In genomic region chr11:96486890-96487633, GRCh38 we compare ENCODE assay signal across 2 cellular contexts.
TF ChIP-seq lines count a peak whose summit lies in the region.

No MANE protein-coding gene starts in this region.

TF ChIP-seq in H1, 55 proteins besides CTCF, POLR2A, EP300 and RAD21 (continued from another document):
- TF ChIP-seq, protein P1, sequence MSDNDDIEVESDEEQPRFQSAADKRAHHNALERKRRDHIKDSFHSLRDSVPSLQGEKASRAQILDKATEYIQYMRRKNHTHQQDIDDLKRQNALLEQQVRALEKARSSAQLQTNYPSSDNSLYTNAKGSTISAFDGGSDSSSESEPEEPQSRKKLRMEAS (IDR thresholded peaks at IDR 0.05): no peak
- TF ChIP-seq NANOG (IDR thresholded peaks at IDR 0.05; ENCODE audit: insufficient read depth, low read depth, low read length, poor library complexity, severe bottlenecking): no peak
- TF ChIP-seq, protein P2, sequence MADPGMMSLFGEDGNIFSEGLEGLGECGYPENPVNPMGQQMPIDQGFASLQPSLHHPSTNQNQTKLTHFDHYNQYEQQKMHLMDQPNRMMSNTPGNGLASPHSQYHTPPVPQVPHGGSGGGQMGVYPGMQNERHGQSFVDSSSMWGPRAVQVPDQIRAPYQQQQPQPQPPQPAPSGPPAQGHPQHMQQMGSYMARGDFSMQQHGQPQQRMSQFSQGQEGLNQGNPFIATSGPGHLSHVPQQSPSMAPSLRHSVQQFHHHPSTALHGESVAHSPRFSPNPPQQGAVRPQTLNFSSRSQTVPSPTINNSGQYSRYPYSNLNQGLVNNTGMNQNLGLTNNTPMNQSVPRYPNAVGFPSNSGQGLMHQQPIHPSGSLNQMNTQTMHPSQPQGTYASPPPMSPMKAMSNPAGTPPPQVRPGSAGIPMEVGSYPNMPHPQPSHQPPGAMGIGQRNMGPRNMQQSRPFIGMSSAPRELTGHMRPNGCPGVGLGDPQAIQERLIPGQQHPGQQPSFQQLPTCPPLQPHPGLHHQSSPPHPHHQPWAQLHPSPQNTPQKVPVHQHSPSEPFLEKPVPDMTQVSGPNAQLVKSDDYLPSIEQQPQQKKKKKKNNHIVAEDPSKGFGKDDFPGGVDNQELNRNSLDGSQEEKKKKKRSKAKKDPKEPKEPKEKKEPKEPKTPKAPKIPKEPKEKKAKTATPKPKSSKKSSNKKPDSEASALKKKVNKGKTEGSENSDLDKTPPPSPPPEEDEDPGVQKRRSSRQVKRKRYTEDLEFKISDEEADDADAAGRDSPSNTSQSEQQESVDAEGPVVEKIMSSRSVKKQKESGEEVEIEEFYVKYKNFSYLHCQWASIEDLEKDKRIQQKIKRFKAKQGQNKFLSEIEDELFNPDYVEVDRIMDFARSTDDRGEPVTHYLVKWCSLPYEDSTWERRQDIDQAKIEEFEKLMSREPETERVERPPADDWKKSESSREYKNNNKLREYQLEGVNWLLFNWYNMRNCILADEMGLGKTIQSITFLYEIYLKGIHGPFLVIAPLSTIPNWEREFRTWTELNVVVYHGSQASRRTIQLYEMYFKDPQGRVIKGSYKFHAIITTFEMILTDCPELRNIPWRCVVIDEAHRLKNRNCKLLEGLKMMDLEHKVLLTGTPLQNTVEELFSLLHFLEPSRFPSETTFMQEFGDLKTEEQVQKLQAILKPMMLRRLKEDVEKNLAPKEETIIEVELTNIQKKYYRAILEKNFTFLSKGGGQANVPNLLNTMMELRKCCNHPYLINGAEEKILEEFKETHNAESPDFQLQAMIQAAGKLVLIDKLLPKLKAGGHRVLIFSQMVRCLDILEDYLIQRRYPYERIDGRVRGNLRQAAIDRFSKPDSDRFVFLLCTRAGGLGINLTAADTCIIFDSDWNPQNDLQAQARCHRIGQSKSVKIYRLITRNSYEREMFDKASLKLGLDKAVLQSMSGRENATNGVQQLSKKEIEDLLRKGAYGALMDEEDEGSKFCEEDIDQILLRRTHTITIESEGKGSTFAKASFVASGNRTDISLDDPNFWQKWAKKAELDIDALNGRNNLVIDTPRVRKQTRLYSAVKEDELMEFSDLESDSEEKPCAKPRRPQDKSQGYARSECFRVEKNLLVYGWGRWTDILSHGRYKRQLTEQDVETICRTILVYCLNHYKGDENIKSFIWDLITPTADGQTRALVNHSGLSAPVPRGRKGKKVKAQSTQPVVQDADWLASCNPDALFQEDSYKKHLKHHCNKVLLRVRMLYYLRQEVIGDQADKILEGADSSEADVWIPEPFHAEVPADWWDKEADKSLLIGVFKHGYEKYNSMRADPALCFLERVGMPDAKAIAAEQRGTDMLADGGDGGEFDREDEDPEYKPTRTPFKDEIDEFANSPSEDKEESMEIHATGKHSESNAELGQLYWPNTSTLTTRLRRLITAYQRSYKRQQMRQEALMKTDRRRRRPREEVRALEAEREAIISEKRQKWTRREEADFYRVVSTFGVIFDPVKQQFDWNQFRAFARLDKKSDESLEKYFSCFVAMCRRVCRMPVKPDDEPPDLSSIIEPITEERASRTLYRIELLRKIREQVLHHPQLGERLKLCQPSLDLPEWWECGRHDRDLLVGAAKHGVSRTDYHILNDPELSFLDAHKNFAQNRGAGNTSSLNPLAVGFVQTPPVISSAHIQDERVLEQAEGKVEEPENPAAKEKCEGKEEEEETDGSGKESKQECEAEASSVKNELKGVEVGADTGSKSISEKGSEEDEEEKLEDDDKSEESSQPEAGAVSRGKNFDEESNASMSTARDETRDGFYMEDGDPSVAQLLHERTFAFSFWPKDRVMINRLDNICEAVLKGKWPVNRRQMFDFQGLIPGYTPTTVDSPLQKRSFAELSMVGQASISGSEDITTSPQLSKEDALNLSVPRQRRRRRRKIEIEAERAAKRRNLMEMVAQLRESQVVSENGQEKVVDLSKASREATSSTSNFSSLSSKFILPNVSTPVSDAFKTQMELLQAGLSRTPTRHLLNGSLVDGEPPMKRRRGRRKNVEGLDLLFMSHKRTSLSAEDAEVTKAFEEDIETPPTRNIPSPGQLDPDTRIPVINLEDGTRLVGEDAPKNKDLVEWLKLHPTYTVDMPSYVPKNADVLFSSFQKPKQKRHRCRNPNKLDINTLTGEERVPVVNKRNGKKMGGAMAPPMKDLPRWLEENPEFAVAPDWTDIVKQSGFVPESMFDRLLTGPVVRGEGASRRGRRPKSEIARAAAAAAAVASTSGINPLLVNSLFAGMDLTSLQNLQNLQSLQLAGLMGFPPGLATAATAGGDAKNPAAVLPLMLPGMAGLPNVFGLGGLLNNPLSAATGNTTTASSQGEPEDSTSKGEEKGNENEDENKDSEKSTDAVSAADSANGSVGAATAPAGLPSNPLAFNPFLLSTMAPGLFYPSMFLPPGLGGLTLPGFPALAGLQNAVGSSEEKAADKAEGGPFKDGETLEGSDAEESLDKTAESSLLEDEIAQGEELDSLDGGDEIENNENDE (IDR thresholded peaks at IDR 0.05; ENCODE audit: insufficient replicate concordance, low read length): no peak
- TF ChIP-seq SP4 (IDR thresholded peaks at IDR 0.05; ENCODE audit: low read length): no peak
- no peak for TF ChIP-seq GABPA (IDR thresholded peaks at IDR 0.05; ENCODE audit: borderline replicate concordance, insufficient read depth, low read length)
- no peak for TF ChIP-seq NRF1 (IDR thresholded peaks at IDR 0.05; ENCODE audit: low read depth, low read length)
- TF ChIP-seq CTBP2 (IDR thresholded peaks at IDR 0.05; ENCODE audit: borderline replicate concordance, insufficient read depth, insufficient read length, low read length): no peak
- no peak for TF ChIP-seq USF2 (IDR thresholded peaks at IDR 0.05; ENCODE audit: low read length)
- TF ChIP-seq RBBP5 (IDR thresholded peaks at IDR 0.05; ENCODE audit: borderline replicate concordance, low read depth, low read length): no peak
- TF ChIP-seq SAP30 (IDR thresholded peaks at IDR 0.05; ENCODE audit: insufficient read depth, insufficient replicate concordance, low read length): no peak
- TF ChIP-seq PHF8 (conservative IDR thresholded peaks at IDR 0.05; ENCODE audit: low read depth, low read length): no peak
- no peak for TF ChIP-seq SRF (IDR thresholded peaks at IDR 0.05; ENCODE audit: low read depth, low read length)
- TF ChIP-seq KDM4A (IDR thresholded peaks at IDR 0.05; ENCODE audit: low read depth, low read length, severe bottlenecking): no peak
- no peak for TF ChIP-seq JUN (IDR thresholded peaks at IDR 0.05; ENCODE audit: low read depth, low read length)
TF ChIP-seq in H1: peak in this region for 0.

TF ChIP-seq in SK-N-SH, 30 proteins besides CTCF, POLR2A, EP300 and RAD21 (continued from another document):
- TF ChIP-seq USF1 (IDR thresholded peaks at IDR 0.05; ENCODE audit: borderline replicate concordance, low read depth) (no peak), MEF2A (IDR thresholded peaks at IDR 0.05; ENCODE audit: borderline replicate concordance, low read depth) (no peak), FOSL2 (IDR thresholded peaks at IDR 0.05; ENCODE audit: borderline replicate concordance, low read depth) (no peak), NRF1 (IDR thresholded peaks at IDR 0.05; ENCODE audit: low read depth, low read length) (no peak), GATA2 (CRISPR knock-in tag; IDR thresholded peaks at IDR 0.05) (no peak), YY1 (IDR thresholded peaks at IDR 0.05; ENCODE audit: low read depth) (no peak), MXI1 (IDR thresholded peaks at IDR 0.05; ENCODE audit: low read depth, low read length) (no peak), REST (IDR thresholded peaks at IDR 0.05; ENCODE audit: low read depth, low read length) (no peak), FOXM1 (IDR thresholded peaks at IDR 0.05; ENCODE audit: low read depth) (no peak), TCF12 (IDR thresholded peaks at IDR 0.05) (no peak), SIN3A (IDR thresholded peaks at IDR 0.05; ENCODE audit: borderline replicate concordance, low read depth, low read length) (no peak), SMC3 (IDR thresholded peaks at IDR 0.05; ENCODE audit: low read depth, low read length) (no peak)
- TF ChIP-seq, protein P3, sequence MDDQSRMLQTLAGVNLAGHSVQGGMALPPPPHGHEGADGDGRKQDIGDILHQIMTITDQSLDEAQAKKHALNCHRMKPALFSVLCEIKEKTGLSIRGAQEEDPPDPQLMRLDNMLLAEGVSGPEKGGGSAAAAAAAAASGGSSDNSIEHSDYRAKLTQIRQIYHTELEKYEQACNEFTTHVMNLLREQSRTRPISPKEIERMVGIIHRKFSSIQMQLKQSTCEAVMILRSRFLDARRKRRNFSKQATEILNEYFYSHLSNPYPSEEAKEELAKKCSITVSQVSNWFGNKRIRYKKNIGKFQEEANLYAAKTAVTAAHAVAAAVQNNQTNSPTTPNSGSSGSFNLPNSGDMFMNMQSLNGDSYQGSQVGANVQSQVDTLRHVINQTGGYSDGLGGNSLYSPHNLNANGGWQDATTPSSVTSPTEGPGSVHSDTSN (IDR thresholded peaks at IDR 0.05): no peak
